Comparison of ENCODE assay signal across 1 cellular context in the genomic region with DNA sequence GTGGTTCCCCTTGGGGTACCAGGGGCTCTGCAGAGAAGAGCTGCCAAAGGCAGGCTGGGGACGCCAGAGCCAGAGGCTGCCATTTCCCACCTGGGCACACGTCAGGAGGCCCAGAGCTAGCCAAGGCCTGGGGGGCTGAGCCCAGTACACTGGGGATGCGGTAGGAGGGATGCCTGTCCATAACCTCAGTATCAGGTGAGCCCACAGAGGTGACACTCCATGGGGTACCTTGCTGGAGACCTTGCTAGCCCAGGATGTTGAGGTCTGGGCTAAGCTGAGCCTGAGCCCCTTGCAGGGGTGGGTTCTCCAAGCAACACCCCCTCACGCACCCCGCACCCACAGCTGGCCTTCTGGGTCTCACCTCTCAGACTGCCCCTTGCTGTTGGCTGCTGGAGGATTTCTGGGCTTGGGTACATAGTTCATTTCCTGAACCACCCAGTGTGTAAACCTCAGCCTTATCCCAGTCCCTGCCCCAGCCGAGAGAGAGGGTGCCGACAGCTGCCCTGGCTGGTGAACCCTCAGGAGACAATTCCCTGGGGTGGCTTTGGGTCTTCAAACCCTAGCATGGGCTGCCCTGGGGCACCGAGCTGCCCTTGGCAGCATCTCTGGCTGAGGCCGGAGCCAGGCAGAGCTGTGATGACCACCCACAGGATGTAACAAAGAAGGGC.
TF ChIP-seq lines count a peak whose summit lies in the region.

No MANE protein-coding gene starts in this region.

TF ChIP-seq in HepG2, 621 proteins besides CTCF, POLR2A, EP300 and RAD21 (continued from another document and continues in another):
- TF ChIP-seq ZBTB7B (CRISPR knock-in tag; IDR thresholded peaks at IDR 0.05), result peak; percentile 79; the same call in 1 of the 2 replicates
- no peak for TF ChIP-seq ZNF451 (CRISPR knock-in tag; IDR thresholded peaks at IDR 0.05)
- TF ChIP-seq, protein P1, sequence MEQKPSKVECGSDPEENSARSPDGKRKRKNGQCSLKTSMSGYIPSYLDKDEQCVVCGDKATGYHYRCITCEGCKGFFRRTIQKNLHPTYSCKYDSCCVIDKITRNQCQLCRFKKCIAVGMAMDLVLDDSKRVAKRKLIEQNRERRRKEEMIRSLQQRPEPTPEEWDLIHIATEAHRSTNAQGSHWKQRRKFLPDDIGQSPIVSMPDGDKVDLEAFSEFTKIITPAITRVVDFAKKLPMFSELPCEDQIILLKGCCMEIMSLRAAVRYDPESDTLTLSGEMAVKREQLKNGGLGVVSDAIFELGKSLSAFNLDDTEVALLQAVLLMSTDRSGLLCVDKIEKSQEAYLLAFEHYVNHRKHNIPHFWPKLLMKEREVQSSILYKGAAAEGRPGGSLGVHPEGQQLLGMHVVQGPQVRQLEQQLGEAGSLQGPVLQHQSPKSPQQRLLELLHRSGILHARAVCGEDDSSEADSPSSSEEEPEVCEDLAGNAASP (CRISPR knock-in tag; IDR thresholded peaks at IDR 0.05; ENCODE audit: borderline replicate concordance), result 0 out of 2 replicates have a peak, but pooled peaks have one; percentile 15
- TF ChIP-seq, protein P2, sequence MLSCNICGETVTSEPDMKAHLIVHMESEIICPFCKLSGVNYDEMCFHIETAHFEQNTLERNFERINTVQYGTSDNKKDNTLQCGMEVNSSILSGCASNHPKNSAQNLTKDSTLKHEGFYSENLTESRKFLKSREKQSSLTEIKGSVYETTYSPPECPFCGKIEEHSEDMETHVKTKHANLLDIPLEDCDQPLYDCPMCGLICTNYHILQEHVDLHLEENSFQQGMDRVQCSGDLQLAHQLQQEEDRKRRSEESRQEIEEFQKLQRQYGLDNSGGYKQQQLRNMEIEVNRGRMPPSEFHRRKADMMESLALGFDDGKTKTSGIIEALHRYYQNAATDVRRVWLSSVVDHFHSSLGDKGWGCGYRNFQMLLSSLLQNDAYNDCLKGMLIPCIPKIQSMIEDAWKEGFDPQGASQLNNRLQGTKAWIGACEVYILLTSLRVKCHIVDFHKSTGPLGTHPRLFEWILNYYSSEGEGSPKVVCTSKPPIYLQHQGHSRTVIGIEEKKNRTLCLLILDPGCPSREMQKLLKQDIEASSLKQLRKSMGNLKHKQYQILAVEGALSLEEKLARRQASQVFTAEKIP (CRISPR knock-in tag; IDR thresholded peaks at IDR 0.05; ENCODE audit: borderline replicate concordance), result no peak
- TF ChIP-seq TBX3 (IDR thresholded peaks at IDR 0.05; ENCODE audit: borderline replicate concordance), result no peak
- TF ChIP-seq ZNF598 (CRISPR knock-in tag; IDR thresholded peaks at IDR 0.05; ENCODE audit: borderline replicate concordance), result no peak
- no peak for TF ChIP-seq ARNT2 (CRISPR knock-in tag; IDR thresholded peaks at IDR 0.05; ENCODE audit: low read depth)
- no peak for TF ChIP-seq ZNF605 (CRISPR knock-in tag; IDR thresholded peaks at IDR 0.05)
- TF ChIP-seq, protein P3, sequence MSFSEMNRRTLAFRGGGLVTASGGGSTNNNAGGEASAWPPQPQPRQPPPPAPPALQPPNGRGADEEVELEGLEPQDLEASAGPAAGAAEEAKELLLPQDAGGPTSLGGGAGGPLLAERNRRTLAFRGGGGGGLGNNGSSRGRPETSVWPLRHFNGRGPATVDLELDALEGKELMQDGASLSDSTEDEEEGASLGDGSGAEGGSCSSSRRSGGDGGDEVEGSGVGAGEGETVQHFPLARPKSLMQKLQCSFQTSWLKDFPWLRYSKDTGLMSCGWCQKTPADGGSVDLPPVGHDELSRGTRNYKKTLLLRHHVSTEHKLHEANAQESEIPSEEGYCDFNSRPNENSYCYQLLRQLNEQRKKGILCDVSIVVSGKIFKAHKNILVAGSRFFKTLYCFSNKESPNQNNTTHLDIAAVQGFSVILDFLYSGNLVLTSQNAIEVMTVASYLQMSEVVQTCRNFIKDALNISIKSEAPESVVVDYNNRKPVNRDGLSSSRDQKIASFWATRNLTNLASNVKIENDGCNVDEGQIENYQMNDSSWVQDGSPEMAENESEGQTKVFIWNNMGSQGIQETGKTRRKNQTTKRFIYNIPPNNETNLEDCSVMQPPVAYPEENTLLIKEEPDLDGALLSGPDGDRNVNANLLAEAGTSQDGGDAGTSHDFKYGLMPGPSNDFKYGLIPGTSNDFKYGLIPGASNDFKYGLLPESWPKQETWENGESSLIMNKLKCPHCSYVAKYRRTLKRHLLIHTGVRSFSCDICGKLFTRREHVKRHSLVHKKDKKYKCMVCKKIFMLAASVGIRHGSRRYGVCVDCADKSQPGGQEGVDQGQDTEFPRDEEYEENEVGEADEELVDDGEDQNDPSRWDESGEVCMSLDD (CRISPR knock-in tag; IDR thresholded peaks at IDR 0.05; ENCODE audit: borderline replicate concordance), result peak; percentile 90
- TF ChIP-seq ZFP90 (CRISPR knock-in tag; IDR thresholded peaks at IDR 0.05; ENCODE audit: borderline replicate concordance), result peak; percentile 88; the same call in 1 of the 2 replicates
- no peak for TF ChIP-seq ZNF326 (CRISPR knock-in tag; IDR thresholded peaks at IDR 0.05; ENCODE audit: borderline replicate concordance)
- no peak; the same call in 1 of the 2 replicates for TF ChIP-seq FOXO1 (CRISPR knock-in tag; IDR thresholded peaks at IDR 0.05)
- TF ChIP-seq ZNF572 (CRISPR knock-in tag; IDR thresholded peaks at IDR 0.05), result no peak
- no peak for TF ChIP-seq ZNF337 (CRISPR knock-in tag; IDR thresholded peaks at IDR 0.05; ENCODE audit: borderline replicate concordance, low read depth)
- TF ChIP-seq FOXK2 (IDR thresholded peaks at IDR 0.05), result no peak
- TF ChIP-seq, protein P4, sequence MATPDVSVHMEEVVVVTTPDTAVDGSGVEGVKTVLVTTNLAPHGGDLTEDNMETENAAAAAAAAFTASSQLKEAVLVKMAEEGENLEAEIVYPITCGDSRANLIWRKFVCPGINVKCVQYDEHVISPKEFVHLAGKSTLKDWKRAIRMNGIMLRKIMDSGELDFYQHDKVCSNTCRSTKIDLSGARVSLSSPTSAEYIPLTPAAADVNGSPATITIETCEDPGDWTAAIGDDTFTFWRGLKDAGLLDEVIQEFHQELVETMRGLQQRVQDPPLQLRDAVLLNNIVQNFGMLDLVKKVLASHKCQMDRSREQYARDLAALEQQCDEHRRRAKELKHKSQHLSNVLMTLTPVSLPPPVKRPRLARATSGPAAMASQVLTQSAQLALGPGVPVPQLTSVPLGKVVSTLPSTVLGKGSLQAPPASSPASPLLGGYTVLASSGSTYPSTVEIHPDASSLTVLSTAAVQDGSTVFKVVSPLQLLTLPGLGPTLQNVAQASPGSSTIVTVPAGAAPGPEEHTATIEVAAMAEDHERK (CRISPR knock-in tag; IDR thresholded peaks at IDR 0.05; ENCODE audit: low read depth), result no peak
- TF ChIP-seq, protein P5, sequence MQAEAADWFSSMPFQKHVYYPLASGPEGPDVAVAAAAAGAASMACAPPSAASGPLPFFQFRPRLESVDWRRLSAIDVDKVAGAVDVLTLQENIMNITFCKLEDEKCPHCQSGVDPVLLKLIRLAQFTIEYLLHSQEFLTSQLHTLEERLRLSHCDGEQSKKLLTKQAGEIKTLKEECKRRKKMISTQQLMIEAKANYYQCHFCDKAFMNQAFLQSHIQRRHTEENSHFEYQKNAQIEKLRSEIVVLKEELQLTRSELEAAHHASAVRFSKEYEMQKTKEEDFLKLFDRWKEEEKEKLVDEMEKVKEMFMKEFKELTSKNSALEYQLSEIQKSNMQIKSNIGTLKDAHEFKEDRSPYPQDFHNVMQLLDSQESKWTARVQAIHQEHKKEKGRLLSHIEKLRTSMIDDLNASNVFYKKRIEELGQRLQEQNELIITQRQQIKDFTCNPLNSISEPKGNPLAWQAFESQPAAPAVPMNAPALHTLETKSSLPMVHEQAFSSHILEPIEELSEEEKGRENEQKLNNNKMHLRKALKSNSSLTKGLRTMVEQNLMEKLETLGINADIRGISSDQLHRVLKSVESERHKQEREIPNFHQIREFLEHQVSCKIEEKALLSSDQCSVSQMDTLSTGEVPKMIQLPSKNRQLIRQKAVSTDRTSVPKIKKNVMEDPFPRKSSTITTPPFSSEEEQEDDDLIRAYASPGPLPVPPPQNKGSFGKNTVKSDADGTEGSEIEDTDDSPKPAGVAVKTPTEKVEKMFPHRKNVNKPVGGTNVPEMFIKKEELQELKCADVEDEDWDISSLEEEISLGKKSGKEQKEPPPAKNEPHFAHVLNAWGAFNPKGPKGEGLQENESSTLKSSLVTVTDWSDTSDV (CRISPR knock-in tag; IDR thresholded peaks at IDR 0.05), result no peak
- TF ChIP-seq MZF1 (CRISPR knock-in tag; IDR thresholded peaks at IDR 0.05; ENCODE audit: borderline replicate concordance), result no peak
- TF ChIP-seq, protein P6, sequence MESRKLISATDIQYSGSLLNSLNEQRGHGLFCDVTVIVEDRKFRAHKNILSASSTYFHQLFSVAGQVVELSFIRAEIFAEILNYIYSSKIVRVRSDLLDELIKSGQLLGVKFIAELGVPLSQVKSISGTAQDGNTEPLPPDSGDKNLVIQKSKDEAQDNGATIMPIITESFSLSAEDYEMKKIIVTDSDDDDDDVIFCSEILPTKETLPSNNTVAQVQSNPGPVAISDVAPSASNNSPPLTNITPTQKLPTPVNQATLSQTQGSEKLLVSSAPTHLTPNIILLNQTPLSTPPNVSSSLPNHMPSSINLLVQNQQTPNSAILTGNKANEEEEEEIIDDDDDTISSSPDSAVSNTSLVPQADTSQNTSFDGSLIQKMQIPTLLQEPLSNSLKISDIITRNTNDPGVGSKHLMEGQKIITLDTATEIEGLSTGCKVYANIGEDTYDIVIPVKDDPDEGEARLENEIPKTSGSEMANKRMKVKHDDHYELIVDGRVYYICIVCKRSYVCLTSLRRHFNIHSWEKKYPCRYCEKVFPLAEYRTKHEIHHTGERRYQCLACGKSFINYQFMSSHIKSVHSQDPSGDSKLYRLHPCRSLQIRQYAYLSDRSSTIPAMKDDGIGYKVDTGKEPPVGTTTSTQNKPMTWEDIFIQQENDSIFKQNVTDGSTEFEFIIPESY (CRISPR knock-in tag; IDR thresholded peaks at IDR 0.05), result no peak
- no peak for TF ChIP-seq GATA4 (IDR thresholded peaks at IDR 0.05; ENCODE audit: borderline replicate concordance, low read depth)
- peak; percentile 70 for TF ChIP-seq HNF4G (IDR thresholded peaks at IDR 0.05; ENCODE audit: borderline replicate concordance, low read depth, low read length)
- no peak; the same call in 1 of the 2 replicates for TF ChIP-seq HNF4G (CRISPR knock-in tag; IDR thresholded peaks at IDR 0.05; ENCODE audit: borderline replicate concordance, low read depth)
- no peak for TF ChIP-seq ZNF720 (CRISPR knock-in tag; IDR thresholded peaks at IDR 0.05)
- peak; percentile 48; the same call in 1 of the 2 replicates for TF ChIP-seq SALL2 (CRISPR knock-in tag; IDR thresholded peaks at IDR 0.05)
- TF ChIP-seq, protein P7, sequence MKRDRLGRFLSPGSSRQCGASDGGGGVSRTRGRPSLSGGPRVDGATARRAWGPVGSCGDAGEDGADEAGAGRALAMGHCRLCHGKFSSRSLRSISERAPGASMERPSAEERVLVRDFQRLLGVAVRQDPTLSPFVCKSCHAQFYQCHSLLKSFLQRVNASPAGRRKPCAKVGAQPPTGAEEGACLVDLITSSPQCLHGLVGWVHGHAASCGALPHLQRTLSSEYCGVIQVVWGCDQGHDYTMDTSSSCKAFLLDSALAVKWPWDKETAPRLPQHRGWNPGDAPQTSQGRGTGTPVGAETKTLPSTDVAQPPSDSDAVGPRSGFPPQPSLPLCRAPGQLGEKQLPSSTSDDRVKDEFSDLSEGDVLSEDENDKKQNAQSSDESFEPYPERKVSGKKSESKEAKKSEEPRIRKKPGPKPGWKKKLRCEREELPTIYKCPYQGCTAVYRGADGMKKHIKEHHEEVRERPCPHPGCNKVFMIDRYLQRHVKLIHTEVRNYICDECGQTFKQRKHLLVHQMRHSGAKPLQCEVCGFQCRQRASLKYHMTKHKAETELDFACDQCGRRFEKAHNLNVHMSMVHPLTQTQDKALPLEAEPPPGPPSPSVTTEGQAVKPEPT (CRISPR knock-in tag; IDR thresholded peaks at IDR 0.05; ENCODE audit: low read depth), result no peak
- no peak for TF ChIP-seq GTF3A (CRISPR knock-in tag; conservative IDR thresholded peaks at IDR 0.05)
- TF ChIP-seq, protein P8, sequence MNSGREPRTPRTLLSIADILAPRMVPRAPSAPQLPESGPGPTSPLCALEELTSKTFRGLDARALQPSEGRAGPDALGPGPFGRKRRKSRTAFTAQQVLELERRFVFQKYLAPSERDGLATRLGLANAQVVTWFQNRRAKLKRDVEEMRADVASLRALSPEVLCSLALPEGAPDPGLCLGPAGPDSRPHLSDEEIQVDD (CRISPR knock-in tag; IDR thresholded peaks at IDR 0.05; ENCODE audit: borderline replicate concordance), result no peak
- no peak for TF ChIP-seq HOXA9 (CRISPR knock-in tag; IDR thresholded peaks at IDR 0.05; ENCODE audit: borderline replicate concordance)
- TF ChIP-seq ZBTB38 (CRISPR knock-in tag; IDR thresholded peaks at IDR 0.05), result no peak
- TF ChIP-seq ZFP37 (CRISPR knock-in tag; IDR thresholded peaks at IDR 0.05; ENCODE audit: borderline replicate concordance), result 0 out of 2 replicates have a peak, but pooled peaks have one; percentile 30
- no peak for TF ChIP-seq MEIS1 (CRISPR knock-in tag; IDR thresholded peaks at IDR 0.05; ENCODE audit: borderline replicate concordance)
- no peak for TF ChIP-seq TOPORS (CRISPR knock-in tag; IDR thresholded peaks at IDR 0.05)
- TF ChIP-seq ZMYM4 (CRISPR knock-in tag; IDR thresholded peaks at IDR 0.05), result peak; percentile 43; the same call in 1 of the 2 replicates
- no peak for TF ChIP-seq KLF9 (CRISPR knock-in tag; IDR thresholded peaks at IDR 0.05; ENCODE audit: low read depth)
- no peak for TF ChIP-seq CCAR2 (optimal IDR thresholded peaks at IDR 0.05; ENCODE audit: low read depth, low read length)
- no peak for TF ChIP-seq CC2D1A (CRISPR knock-in tag; IDR thresholded peaks at IDR 0.05)
- TF ChIP-seq RCOR2 (CRISPR knock-in tag; IDR thresholded peaks at IDR 0.05), result 0 out of 2 replicates have a peak, but pooled peaks have one; percentile 22
- TF ChIP-seq, protein P9, sequence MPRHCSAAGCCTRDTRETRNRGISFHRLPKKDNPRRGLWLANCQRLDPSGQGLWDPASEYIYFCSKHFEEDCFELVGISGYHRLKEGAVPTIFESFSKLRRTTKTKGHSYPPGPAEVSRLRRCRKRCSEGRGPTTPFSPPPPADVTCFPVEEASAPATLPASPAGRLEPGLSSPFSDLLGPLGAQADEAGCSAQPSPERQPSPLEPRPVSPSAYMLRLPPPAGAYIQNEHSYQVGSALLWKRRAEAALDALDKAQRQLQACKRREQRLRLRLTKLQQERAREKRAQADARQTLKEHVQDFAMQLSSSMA (CRISPR knock-in tag; IDR thresholded peaks at IDR 0.05), result no peak
- no peak for TF ChIP-seq ZNF773 (CRISPR knock-in tag; IDR thresholded peaks at IDR 0.05; ENCODE audit: borderline replicate concordance)
- TF ChIP-seq ZNF143 (CRISPR knock-in tag; IDR thresholded peaks at IDR 0.05), result 0 out of 2 replicates have a peak, but pooled peaks have one; percentile 39
